26 cellular contexts compared by ENCODE assay signal in genomic region chrX:98407526-98408049, GRCh38.
A peak's percentile ranks its signal among the peaks of the same experiment; 100 is the strongest.
DNase-seq lines count a peak whose midpoint lies in the region; ATAC-seq, FAIRE-seq and TF ChIP-seq lines count a peak whose summit lies in the region.
"Had no signal": no experiment of that assay in that cellular context is flagged by ENCODE, and none has a peak within 500 bp of the region (broad histone marks: within the 10 kb centered on the region; RNA-seq: fewer than 3 reads in every experiment).

No MANE protein-coding gene starts in this region.

- H3K27me3 Mint-ChIP-seq in endodermal cell (ENCODE audit: insufficient read depth) = no peaks in the 10 kb centered on the region
- H3K27me3 Mint-ChIP-seq: CD4-positive, alpha-beta T cell; CD8-positive, alpha-beta memory T cell had no signal

- no peak overlapping the region for H3K27ac Mint-ChIP-seq in endodermal cell
- H3K27ac Mint-ChIP-seq: CD14-positive monocyte; CD4-positive, alpha-beta T cell; CD8-positive, alpha-beta memory T cell had no signal

- in situ Hi-C loops in HepG2 (cut with HindIII; ENCODE audit: extremely low pct_ligation_motif_present, low pct_unique_long_range_greater_than_20kb) = no loop called here

- H3K4me3 ChIP-seq in HepG2 (replicated peaks in 1 of 3; ENCODE audit: insufficient read depth in 1 of 3, low read depth in 2 of 3, low read length in 3 of 3) (no peak overlapping the region), right lobe of liver (no peak overlapping the region), endodermal cell (ENCODE audit: low read length) (no peak overlapping the region)
- H3K4me3 ChIP-seq: A549; BLaER1 treated with 17β-estradiol and CSF1 and Interleukin-3, amounts not matched to agents 10 nM and 100 nM had no signal

- H3K4me3 Mint-ChIP-seq in endodermal cell = no peak overlapping the region
- H3K4me3 Mint-ChIP-seq: CD14-positive monocyte; CD4-positive, alpha-beta T cell; CD8-positive, alpha-beta memory T cell had no signal

- H3K27me3 ChIP-seq in HepG2 (ENCODE audit: control insufficient read depth in 1 of 2, insufficient read depth in 2 of 2, low read length in 2 of 2) (no peaks in the 10 kb centered on the region), right lobe of liver (no peaks in the 10 kb centered on the region), endodermal cell (ENCODE audit: control insufficient read depth, insufficient read depth, low read length, poor library complexity, severe bottlenecking) (no peaks in the 10 kb centered on the region)
- H3K27me3 ChIP-seq: BE2C had no signal

- H3K9ac ChIP-seq in HepG2 (ENCODE audit: insufficient read depth, low read depth, low read length) (no peak overlapping the region), endodermal cell (ENCODE audit: extremely low read depth, low read length, poor library complexity, severe bottlenecking) (no peak overlapping the region)
- H3K9ac ChIP-seq: BLaER1 treated with 17β-estradiol and CSF1 and Interleukin-3, amounts not matched to agents 10 nM and 100 nM had no signal

- H4K20me1 ChIP-seq in HepG2 (ENCODE audit: insufficient read depth, low read length) = no peaks in the 10 kb centered on the region
- H4K20me1 ChIP-seq: BLaER1 treated with 17β-estradiol and CSF1 and Interleukin-3, amounts not matched to agents 10 nM and 100 nM had no signal

- H3K4me1 ChIP-seq in HepG2 (ENCODE audit: insufficient read depth, low read length) = no peaks in the 10 kb centered on the region
- H3K4me1 ChIP-seq in right lobe of liver = no peaks in the 10 kb centered on the region
- H3K4me1 ChIP-seq in endodermal cell (ENCODE audit: control insufficient read depth, insufficient read depth, low read length) = no peaks in the 10 kb centered on the region
- H3K4me1 ChIP-seq: A549; BE2C; BLaER1 treated with 17β-estradiol and CSF1 and Interleukin-3, amounts not matched to agents 10 nM and 100 nM had no signal

- CTCF ChIA-PET in HepG2 (lab: Yijun Ruan, JAX; ENCODE audit: low intra/inter-chr PET ratio, low total read pairs) = no interaction called here

- TF ChIP-seq RAD21 in HepG2 (CRISPR knock-in tag; IDR thresholded peaks at IDR 0.05) = no peak

- no peaks in the 10 kb centered on the region for H3K4me1 Mint-ChIP-seq in endodermal cell
- H3K4me1 Mint-ChIP-seq: CD14-positive monocyte; CD8-positive, alpha-beta memory T cell had no signal

- ATAC-seq in HepG2 = no peak
- no peak for ATAC-seq in right lobe of liver
- ATAC-seq in HG03039 (IDR thresholded peaks at IDR 0.05; ENCODE audit: unreplicated experiment) = no peak
- no peak for ATAC-seq in HG03025 (IDR thresholded peaks at IDR 0.05; ENCODE audit: low FRiP score, unreplicated experiment)
- no peak for ATAC-seq in GM21515 (IDR thresholded peaks at IDR 0.05; ENCODE audit: unreplicated experiment)
- ATAC-seq: A549 had no signal

- no peak overlapping the region for H3K4me2 ChIP-seq in HepG2 (ENCODE audit: low read depth, low read length)
- H3K4me2 ChIP-seq: A549; BLaER1 treated with 17β-estradiol and CSF1 and Interleukin-3, amounts not matched to agents 10 nM and 100 nM had no signal

- no TSS peak for BruUV-seq in HepG2 (replicated peaks; lab: Mats Ljungman, UMichigan)

- WGBS in HepG2 (ENCODE audit: low lambda C conversion rate) = 0% methylated on average over 3 of the region's 4 CpGs
- WGBS in right lobe of liver (ENCODE audit: insufficient coverage, low coverage, low lambda C conversion rate, missing lambda C conversion rate) = 60% methylated on average over 1 of the region's 4 CpGs
- 97% methylated on average over 4 of the region's 4 CpGs; no CpG with 5 or more reads in 1 of the 2 experiments for whole genome bisulfite sequencing in endodermal cell (ENCODE audit: insufficient coverage in 1 of 2, insufficient read length in 1 of 2), 2 experiments

- H3K9me3 Mint-ChIP-seq in endodermal cell = no peaks in the 10 kb centered on the region
- H3K9me3 Mint-ChIP-seq: CD4-positive, alpha-beta T cell; CD8-positive, alpha-beta memory T cell had no signal

- no peak for TF ChIP-seq CTCF in HepG2 (CRISPR knock-in tag; IDR thresholded peaks at IDR 0.05)
- no peak for TF ChIP-seq CTCF in right lobe of liver (IDR thresholded peaks at IDR 0.05)
- TF ChIP-seq CTCF in endodermal cell (conservative IDR thresholded peaks at IDR 0.05) = peak; percentile 35

- DNase-seq in HepG2 (ENCODE audit: low spot score) (no peak), right lobe of liver (no peak), HT1080 (ENCODE audit: low read depth) (peak; percentile 8), endodermal cell (no peak)
- DNase-seq: 8988T; ACHN; AML-193; BE2C; Calu3; CD4-positive, alpha-beta T cell; CD8-positive, alpha-beta memory T cell; COR-L47; DMS53; DMS79 treated with DMSO at 0.1 percent for 48 hours; GF-D8; H7; HCEC 1CT had no signal

- TF ChIP-seq POLR2A in HepG2 (IDR thresholded peaks at IDR 0.05; ENCODE audit: insufficient read depth in 1 of 2, low read depth in 2 of 2, low read length in 2 of 2) (no peak), right lobe of liver (IDR thresholded peaks at IDR 0.05) (no peak)

- no peaks in the 10 kb centered on the region for H3K36me3 Mint-ChIP-seq in endodermal cell (ENCODE audit: low read depth)
- H3K36me3 Mint-ChIP-seq: CD14-positive monocyte; CD8-positive, alpha-beta memory T cell had no signal

- POLR2A ChIA-PET in HepG2 (lab: Yijun Ruan, JAX) = no interaction called here

- H3K36me3 ChIP-seq in HepG2 (replicated peaks in 1 of 2; ENCODE audit: control insufficient read depth in 1 of 2, insufficient read depth in 2 of 2, low read length in 2 of 2) (no peaks in the 10 kb centered on the region), right lobe of liver (no peaks in the 10 kb centered on the region), endodermal cell (ENCODE audit: control insufficient read depth, insufficient read depth, low read length) (no peaks in the 10 kb centered on the region)
- H3K36me3 ChIP-seq: BE2C; BLaER1 treated with 17β-estradiol and CSF1 and Interleukin-3, amounts not matched to agents 10 nM and 100 nM had no signal

- no peak for TF ChIP-seq EP300 in HepG2 (IDR thresholded peaks at IDR 0.05; ENCODE audit: low read depth in 2 of 2, low read length in 2 of 2)
- no peak for TF ChIP-seq EP300 in HepG2 (CRISPR knock-in tag; IDR thresholded peaks at IDR 0.05; ENCODE audit: borderline replicate concordance)

- H3K9me3 ChIP-seq in HepG2 (ENCODE audit: low read length) (no peaks in the 10 kb centered on the region), right lobe of liver (no peaks in the 10 kb centered on the region), endodermal cell (ENCODE audit: control insufficient read depth, low read length) (no peaks in the 10 kb centered on the region)
- H3K9me3 ChIP-seq: A549, BE2C had no signal

- no peak for FAIRE-seq in HepG2 (lab: Jason Lieb, UNC)
- FAIRE-seq: A549, GM12891, GM18507, H1 had no signal

- no peak overlapping the region for H2AFZ ChIP-seq in HepG2 (ENCODE audit: low read length)

- intact Hi-C loops in HepG2 (cut with micrococcal nuclease; ENCODE audit: unreplicated experiment) = no loop called here
- intact Hi-C loops in right lobe of liver (cut with DNase I) = no loop called here

- H3K27ac ChIP-seq in HepG2 (ENCODE audit: extremely low read length, insufficient read depth, low read length) (no peak overlapping the region), right lobe of liver (no peak overlapping the region), endodermal cell (ENCODE audit: low read depth, low read length) (no peak overlapping the region)
- H3K27ac ChIP-seq: A549; BLaER1 treated with 17β-estradiol and CSF1 and Interleukin-3, amounts not matched to agents 10 nM and 100 nM had no signal

- no peaks in the 10 kb centered on the region for H3K79me2 ChIP-seq in HepG2 (ENCODE audit: insufficient read depth, low read length)

TF ChIP-seq in HepG2, 621 proteins besides CTCF, POLR2A, EP300 and RAD21:
- no peak for TF ChIP-seq NFKBIZ (CRISPR knock-in tag; IDR thresholded peaks at IDR 0.05)
- peak; percentile 97 for TF ChIP-seq ATF7 (IDR thresholded peaks at IDR 0.05)
- no peak for TF ChIP-seq ATF7 (CRISPR knock-in tag; IDR thresholded peaks at IDR 0.05)
- TF ChIP-seq CREB1 (IDR thresholded peaks at IDR 0.05) = peak; percentile 89
- TF ChIP-seq CREB1 (CRISPR knock-in tag; IDR thresholded peaks at IDR 0.05) = no peak
- no peak for TF ChIP-seq HOXA5 (CRISPR knock-in tag; IDR thresholded peaks at IDR 0.05)
